Comparison of ENCODE assay signal across 9 cellular contexts in genomic region chr2:216539791-216540241, GRCh38. TPM values are rescaled to one million over a fixed set of nuclear protein-coding genes. Genes with fewer than 3 reads are reported as not detected.
DNase-seq lines count a peak whose midpoint lies in the region; ATAC-seq and TF ChIP-seq lines count a peak whose summit lies in the region.
"Had no signal": no experiment of that assay in that cellular context is flagged by ENCODE, and none has a peak within 500 bp of the region (broad histone marks: within the 10 kb centered on the region; RNA-seq: fewer than 3 reads in every experiment).

No MANE protein-coding gene starts in this region.

- H2AK5ac ChIP-seq in neuronal stem cell (ENCODE audit: low read depth, low read length): no peak overlapping the region
- H2AK5ac ChIP-seq in mesendoderm (ENCODE audit: low read length): no peak overlapping the region

- H4K91ac ChIP-seq in neuronal stem cell (ENCODE audit: low read depth, low read length, poor library complexity): no peak overlapping the region

- H3K79me1 ChIP-seq in neuronal stem cell (ENCODE audit: low read depth, low read length) (no peaks in the 10 kb centered on the region), mesendoderm (ENCODE audit: low read length) (no peaks in the 10 kb centered on the region)

- peak overlapping the region in 1 of 5 experiments; percentile 36 for H3K4me3 Mint-ChIP-seq in brain
- H3K4me3 Mint-ChIP-seq: memory B cell had no signal

- H3K9me3 Mint-ChIP-seq in brain: peaks cover 0 to 6% (median 0%) of the 10 kb centered on the region in 5 experiments

- H3K4me1 ChIP-seq in neuronal stem cell (ENCODE audit: control insufficient read depth in 2 of 2, insufficient read depth in 1 of 2, low read depth in 1 of 2, low read length in 2 of 2) (peaks cover 9 to 13% of the 10 kb centered on the region in 2 donors), mesendoderm (ENCODE audit: control insufficient read depth, low read depth, low read length) (no peaks in the 10 kb centered on the region)

- H4K8ac ChIP-seq in neuronal stem cell (ENCODE audit: low read depth, low read length) (no peak overlapping the region), mesendoderm (ENCODE audit: low read depth, low read length) (no peak overlapping the region)

- no peak overlapping the region for H2AFZ ChIP-seq in neuronal stem cell (ENCODE audit: low read length)

- H3K36me3 Mint-ChIP-seq in brain: peaks cover 28% of the 10 kb centered on the region
- H3K36me3 Mint-ChIP-seq: memory B cell had no signal

- peak overlapping the region; percentile 21 to 88 (median 67) for H3K27ac Mint-ChIP-seq in brain
- H3K27ac Mint-ChIP-seq: memory B cell had no signal

- H3K18ac ChIP-seq in neuronal stem cell (ENCODE audit: low read length) (no peak overlapping the region), mesendoderm (ENCODE audit: low read length) (no peak overlapping the region)

- H3K4me3 ChIP-seq in neuronal stem cell (ENCODE audit: low read length in 2 of 2) (no peak overlapping the region), mesendoderm (ENCODE audit: low read length) (no peak overlapping the region)

- H3K27me3 Mint-ChIP-seq in brain: no peaks in the 10 kb centered on the region

- H3K14ac ChIP-seq in neuronal stem cell (ENCODE audit: low read length): no peak overlapping the region

- H2BK120ac ChIP-seq in neuronal stem cell (ENCODE audit: low read depth, low read length) (no peak overlapping the region), mesendoderm (ENCODE audit: low read depth, low read length) (no peak overlapping the region)

- H3K4me2 ChIP-seq in neuronal stem cell (ENCODE audit: insufficient read depth, low read length, poor library complexity, severe bottlenecking): no peak overlapping the region
- H3K4me2 ChIP-seq in mesendoderm (ENCODE audit: low read length): no peak overlapping the region

- H3K27ac ChIP-seq in neuronal stem cell (replicated peaks; ENCODE audit: low read length) (no peak overlapping the region), mesendoderm (ENCODE audit: low read depth, low read length) (no peak overlapping the region)

- no peak overlapping the region for H2BK12ac ChIP-seq in neuronal stem cell (ENCODE audit: low read length)

- TF ChIP-seq CTCF in brain (conservative IDR thresholded peaks at IDR 0.05): no peak

- no peaks in the 10 kb centered on the region for H3K79me2 ChIP-seq in mesendoderm (ENCODE audit: control insufficient read depth, insufficient read depth, low read length)

- no CpG with 5 or more reads among the region's 4 CpGs for WGBS in neuronal stem cell (ENCODE audit: extremely low coverage in 2 of 2, insufficient read length in 2 of 2, insufficient replicate concordance in 1 of 2), 2 donors
- no CpG with 5 or more reads among the region's 4 CpGs for WGBS in mesendoderm (ENCODE audit: extremely low coverage, insufficient coverage, low lambda C conversion rate)

- H2BK5ac ChIP-seq in neuronal stem cell (ENCODE audit: low read length) (no peak overlapping the region), mesendoderm (ENCODE audit: low read length) (no peak overlapping the region)

- no peak overlapping the region for H3K4ac ChIP-seq in neuronal stem cell (ENCODE audit: low read length)
- no peak overlapping the region for H3K4ac ChIP-seq in mesendoderm (ENCODE audit: low read depth, low read length)

- peak overlapping the region; percentile 44 for H3K23ac ChIP-seq in neuronal stem cell (ENCODE audit: low read depth, low read length, poor library complexity)
- no peak overlapping the region for H3K23ac ChIP-seq in mesendoderm (ENCODE audit: low read length)

- H3K9ac ChIP-seq in neuronal stem cell (ENCODE audit: low read depth, low read length, poor library complexity): peak overlapping the region; percentile 2
- H3K9ac ChIP-seq in mesendoderm (ENCODE audit: low read length): no peak overlapping the region

- H3K9me3 ChIP-seq in neuronal stem cell (replicated peaks in 1 of 2; ENCODE audit: control insufficient read depth in 2 of 2, insufficient read depth in 1 of 2, low read depth in 1 of 2, low read length in 2 of 2): peaks cover 0 to 5% of the 10 kb centered on the region in 2 donors

- H3K36me3 ChIP-seq in neuronal stem cell (replicated peaks in 1 of 2; ENCODE audit: control insufficient read depth in 2 of 2, insufficient read depth in 2 of 2, low read length in 2 of 2): peaks cover 0 to 13% of the 10 kb centered on the region in 2 donors
- H3K36me3 ChIP-seq in mesendoderm (ENCODE audit: control insufficient read depth, insufficient read depth, low read length): no peaks in the 10 kb centered on the region

- H2BK15ac ChIP-seq in neuronal stem cell (ENCODE audit: low read length) (no peak overlapping the region), mesendoderm (replicated peaks; ENCODE audit: low read depth) (no peak overlapping the region)

- no peak overlapping the region for H4K5ac ChIP-seq in mesendoderm (ENCODE audit: low read length)

- H3K4me1 Mint-ChIP-seq in brain: peaks cover 50% of the 10 kb centered on the region
- H3K4me1 Mint-ChIP-seq: memory B cell had no signal

- H3K27me3 ChIP-seq in neuronal stem cell (ENCODE audit: control insufficient read depth in 3 of 3, insufficient read depth in 3 of 3, low read depth in 1 of 3, low read length in 3 of 3) (peaks cover 0 to 2% (median 0%) of the 10 kb centered on the region in 3 experiments), mesendoderm (ENCODE audit: insufficient read depth, low read length, poor library complexity) (no peaks in the 10 kb centered on the region)

- H3K56ac ChIP-seq in mesendoderm (ENCODE audit: low read length): no peak overlapping the region

- ATAC-seq in GM18517 (IDR thresholded peaks at IDR 0.05; ENCODE audit: unreplicated experiment): peak; percentile 69
- ATAC-seq in GM18873 (IDR thresholded peaks at IDR 0.05; ENCODE audit: low FRiP score, unreplicated experiment): no peak

- DNase-seq in NCI-H1105 (lab: John Stamatoyannopoulos, UW) (peak; percentile 41), neuronal stem cell (ENCODE audit: low spot score) (no peak), AG20443 (ENCODE audit: low spot score) (no peak), mesendoderm (no peak)
- no peak for DNase-seq in activated CD4-positive, alpha-beta T cell treated with anti-CD3 and anti-CD28 coated beads for 4 hours

RNA-seq across cellular contexts. Expression of gene RPL37A, which starts 41.2 kb away (rescaled TPM):
- polyA plus RNA-seq in brain (ENCODE audit: insufficient read depth, low read depth, low replicate concordance): 6,566 TPM
- polyA plus RNA-seq in neuronal stem cell (2013, experiment 1 of 2): 12,339 TPM
- polyA plus RNA-seq in neuronal stem cell (2013, experiment 2 of 2): 11,893 TPM
- 10,990 TPM for polyA plus RNA-seq in mesendoderm (2013, experiment 1 of 2)
- 10,919 TPM for polyA plus RNA-seq in mesendoderm (2013, experiment 2 of 2)
